ENCODE assay signal across 24 cellular contexts in the genomic region with DNA sequence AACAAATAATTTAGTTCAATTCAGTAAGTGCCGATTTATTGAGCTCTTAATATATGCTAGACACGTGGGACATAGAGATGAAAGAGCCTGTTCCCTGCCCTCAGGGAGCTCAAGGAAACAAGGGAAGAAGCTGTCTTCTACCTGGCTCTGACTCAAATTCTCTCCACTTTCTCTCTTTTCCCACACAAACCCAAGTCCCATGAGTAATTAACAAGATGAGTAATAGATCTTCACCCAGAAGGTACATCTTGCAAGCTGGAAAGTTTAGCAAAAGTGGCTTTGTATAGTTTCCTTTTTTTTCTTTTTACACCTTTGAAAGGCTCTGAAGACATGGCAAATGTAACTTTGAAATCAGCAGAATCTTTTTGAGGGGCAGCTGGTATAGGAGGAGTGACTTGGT. TPM values are rescaled to one million over a fixed set of nuclear protein-coding genes. Genes with fewer than 3 reads are reported as not detected.
DNase-seq lines count a peak whose midpoint lies in the region; ATAC-seq and TF ChIP-seq lines count a peak whose summit lies in the region.
"Had no signal": no experiment of that assay in that cellular context is flagged by ENCODE, and none has a peak within 500 bp of the region (broad histone marks: within the 10 kb centered on the region; RNA-seq: fewer than 3 reads in every experiment).

No MANE protein-coding gene starts in this region.

- DNase-seq in stimulated activated naive CD8-positive, alpha-beta T cell treated with anti-CD3 and anti-CD28 coated beads, Interleukin-15, Interleukin-2, amounts not matched to agents 100 U/mL and 50 U/mL, for 24 hours = no peak
- DNase-seq in stimulated activated naive CD8-positive, alpha-beta T cell treated with anti-CD3 and anti-CD28 coated beads, Interleukin-15, amount 100 ng/mL, for 72 hours = no peak
- DNase-seq in mammary epithelial cell (peak; percentile 62), foreskin keratinocyte (peak; percentile 37 to 59), AML-193 (lab: John Stamatoyannopoulos, UW) (no peak)
- DNase-seq in activated CD4-positive, CD25-positive, alpha-beta regulatory T cell (lab: John Stamatoyannopoulos, UW) = no peak
- DNase-seq: CD4-positive, alpha-beta T cell; COR-L47; DMS53; H9; NCI-H1048; NCI-H1417; NCI-H1694; NCI-H2081; NCI-H2227 treated with DMSO at 0.1 percent for 48 hours; NCI-H69; SHP77 treated with DMSO at 0.1 percent for 48 hours; SK-N-SH had no signal

- H3K4me3 Mint-ChIP-seq in stimulated activated naive CD8-positive, alpha-beta T cell treated with anti-CD3 and anti-CD28 coated beads, Interleukin-15, amount 100 ng/mL, for 72 hours = no peak overlapping the region
- H3K4me3 Mint-ChIP-seq: CD4-positive, alpha-beta T cell; GM23338; H9; IgD-negative memory B cell had no signal

- dilution Hi-C loops in mammary epithelial cell (cut with HindIII; ENCODE audit: low sequenced_read_pairs) = no loop called here

- H3K36me3 ChIP-seq in mammary epithelial cell (ENCODE audit: insufficient read depth, low read length) = no peaks in the 10 kb centered on the region
- H3K36me3 ChIP-seq: BLaER1 treated with 17β-estradiol and CSF1 and Interleukin-3, amounts not matched to agents 10 nM and 100 nM had no signal

- BruUV-seq in mammary epithelial cell (replicated peaks; lab: Mats Ljungman, UMichigan) = no TSS peak

- H3K27ac Mint-ChIP-seq in stimulated activated naive CD8-positive, alpha-beta T cell treated with anti-CD3 and anti-CD28 coated beads, Interleukin-15, amount 100 ng/mL, for 72 hours = peak overlapping the region in 1 of 2 donors; percentile 22
- H3K27ac Mint-ChIP-seq: CD4-positive, alpha-beta T cell; GM23338; H9; IgD-negative memory B cell had no signal

- 0% methylated on average over 2 of the region's 2 CpGs for WGBS in mammary epithelial cell (ENCODE audit: low coverage, missing lambda C conversion rate)

- CTCF ChIA-PET in mammary epithelial cell (lab: Charles Lee; ENCODE audit: low non-redundant PET) = no interaction called here

- no peak overlapping the region for H3K4me3 ChIP-seq in mammary epithelial cell (replicated peaks in 1 of 3; ENCODE audit: insufficient read depth in 1 of 3, low read depth in 2 of 3, low read length in 3 of 3)
- H3K4me3 ChIP-seq: BLaER1 treated with 17β-estradiol and CSF1 and Interleukin-3, amounts not matched to agents 10 nM and 100 nM; GM23338 had no signal

- no peak overlapping the region for H3K9ac ChIP-seq in mammary epithelial cell (ENCODE audit: insufficient read depth, low read length)
- H3K9ac ChIP-seq: BLaER1 treated with 17β-estradiol and CSF1 and Interleukin-3, amounts not matched to agents 10 nM and 100 nM; KMS-11; SK-N-SH had no signal

- peaks cover 7% of the 10 kb centered on the region for H3K27me3 ChIP-seq in mammary epithelial cell (ENCODE audit: insufficient read depth, low read length)
- H3K27me3 ChIP-seq in foreskin keratinocyte = peaks cover 56% of the 10 kb centered on the region
- H3K27me3 ChIP-seq: BLaER1 treated with 17β-estradiol and CSF1 and Interleukin-3, amounts not matched to agents 10 nM and 100 nM had no signal

- H4K20me1 ChIP-seq in mammary epithelial cell (ENCODE audit: insufficient read depth, low read length) = no peaks in the 10 kb centered on the region
- H4K20me1 ChIP-seq: BLaER1 treated with 17β-estradiol and CSF1 and Interleukin-3, amounts not matched to agents 10 nM and 100 nM had no signal

- no peaks in the 10 kb centered on the region for H3K79me2 ChIP-seq in mammary epithelial cell (ENCODE audit: insufficient read depth, low read length)

- H3K9me3 ChIP-seq in mammary epithelial cell (replicated peaks; ENCODE audit: insufficient read depth, low read length) = peaks cover 5% of the 10 kb centered on the region
- H3K9me3 ChIP-seq: BLaER1 treated with 17β-estradiol and CSF1 and Interleukin-3, amounts not matched to agents 10 nM and 100 nM; SK-N-SH had no signal

- no peak overlapping the region for H3K4me2 ChIP-seq in mammary epithelial cell (ENCODE audit: insufficient read depth, low read depth, low read length)
- H3K4me2 ChIP-seq: BLaER1 treated with 17β-estradiol and CSF1 and Interleukin-3, amounts not matched to agents 10 nM and 100 nM; GM23338; KMS-11; SK-N-SH had no signal

- intact Hi-C loops in mammary epithelial cell (cut with micrococcal nuclease) = no loop called here

- no peaks in the 10 kb centered on the region for H3K4me1 Mint-ChIP-seq in stimulated activated naive CD8-positive, alpha-beta T cell treated with anti-CD3 and anti-CD28 coated beads, Interleukin-15, amount 100 ng/mL, for 72 hours

- in situ Hi-C loops in mammary epithelial cell (cut with MboI; ENCODE audit: low sequenced_read_pairs in 2 of 2) = no loop called here

- no peak overlapping the region for H2AFZ ChIP-seq in mammary epithelial cell (ENCODE audit: low read depth, low read length)
- H2AFZ ChIP-seq: GM23338 had no signal

- no peaks in the 10 kb centered on the region for H3K9me3 Mint-ChIP-seq in stimulated activated naive CD8-positive, alpha-beta T cell treated with anti-CD3 and anti-CD28 coated beads, Interleukin-15, amount 100 ng/mL, for 72 hours
- H3K9me3 Mint-ChIP-seq: CD4-positive, alpha-beta T cell; GM23338; H9; IgD-negative memory B cell had no signal

- H3K27me3 Mint-ChIP-seq in stimulated activated naive CD8-positive, alpha-beta T cell treated with anti-CD3 and anti-CD28 coated beads, Interleukin-15, amount 100 ng/mL, for 72 hours = peaks cover 40% of the 10 kb centered on the region

- H3K4me1 ChIP-seq in mammary epithelial cell (ENCODE audit: insufficient read depth, low read length) (no peaks in the 10 kb centered on the region), foreskin keratinocyte (no peaks in the 10 kb centered on the region)

- peak; percentile 53 for ATAC-seq in stimulated activated naive CD8-positive, alpha-beta T cell treated with anti-CD3 and anti-CD28 coated beads, Interleukin-15, Interleukin-2, amounts not matched to agents 100 U/mL and 50 U/mL, for 24 hours
- no peak for ATAC-seq in stimulated activated naive CD8-positive, alpha-beta T cell treated with anti-CD3 and anti-CD28 coated beads, Interleukin-15, amount 100 ng/mL, for 72 hours
- ATAC-seq in foreskin keratinocyte (peak; percentile 36), HG02840 (IDR thresholded peaks at IDR 0.05; ENCODE audit: low FRiP score, unreplicated experiment) (no peak)
- ATAC-seq: GM23338 had no signal

- no peak overlapping the region for H3K27ac ChIP-seq in mammary epithelial cell (ENCODE audit: insufficient read depth, low read depth, low read length)
- no peak overlapping the region for H3K27ac ChIP-seq in foreskin keratinocyte
- H3K27ac ChIP-seq: BLaER1 treated with 17β-estradiol and CSF1 and Interleukin-3, amounts not matched to agents 10 nM and 100 nM; KMS-11 had no signal

- no peak for TF ChIP-seq CTCF in mammary epithelial cell (conservative IDR thresholded peaks at IDR 0.05 in 1 of 2, IDR thresholded peaks at IDR 0.05 in 1 of 2; ENCODE audit: extremely low read depth in 1 of 2, insufficient read depth in 1 of 2, low read depth in 1 of 2, low read length in 2 of 2)
- no peak for TF ChIP-seq CTCF in foreskin keratinocyte (conservative IDR thresholded peaks at IDR 0.05)

RNA-seq across cellular contexts. Expression of a gene that starts 48.2 kb away (rescaled TPM):
- 1 to 10 TPM in 1 of 2 donors, under 1 TPM in 1; 0.33 to 1.2 TPM for total RNA-seq in mammary epithelial cell
- polyA plus RNA-seq in mammary epithelial cell = 0.02 TPM
- polyA minus RNA-seq in mammary epithelial cell = not detected
- total RNA-seq in foreskin keratinocyte = not detected in 2 replicates
- polyA plus RNA-seq in foreskin keratinocyte = not detected in 2 replicates
- total RNA-seq: CD4-positive, alpha-beta T cell; NCI-H460 had no signal
- polyA plus RNA-seq: IgD-negative memory B cell had no signal

Comparison
In these comparisons a context has a peak if more than half of its experiments do, and no peak if none do; other contexts are left out.
1. ATAC-seq: peak in stimulated activated naive CD8-positive, alpha-beta T cell treated with anti-CD3 and anti-CD28 coated beads, Interleukin-15, Interleukin-2, amounts not matched to agents 100 U/mL and 50 U/mL, for 24 hours (single experiment) and foreskin keratinocyte (single experiment); none in stimulated activated naive CD8-positive, alpha-beta T cell treated with anti-CD3 and anti-CD28 coated beads, Interleukin-15, amount 100 ng/mL, for 72 hours (single experiment) and HG02840 (single experiment).
2. DNase-seq: peak in mammary epithelial cell (single experiment) and foreskin keratinocyte (2 of 2); none in stimulated activated naive CD8-positive, alpha-beta T cell treated with anti-CD3 and anti-CD28 coated beads, Interleukin-15, Interleukin-2, amounts not matched to agents 100 U/mL and 50 U/mL, for 24 hours (single experiment), stimulated activated naive CD8-positive, alpha-beta T cell treated with anti-CD3 and anti-CD28 coated beads, Interleukin-15, amount 100 ng/mL, for 72 hours (0 of 2), activated CD4-positive, CD25-positive, alpha-beta regulatory T cell (0 of 4) and AML-193 (0 of 2).